Comparison of ENCODE assay signal across 13 cellular contexts in genomic region chr1:235557495-235557894, GRCh38. TPM values are rescaled to one million over a fixed set of nuclear protein-coding genes. Genes with fewer than 3 reads are reported as not detected.
A peak's percentile ranks its signal among the peaks of the same experiment; 100 is the strongest.
DNase-seq lines count a peak whose midpoint lies in the region; ATAC-seq and TF ChIP-seq lines count a peak whose summit lies in the region.
"Had no signal": no experiment of that assay in that cellular context is flagged by ENCODE, and none has a peak within 500 bp of the region (broad histone marks: within the 10 kb centered on the region; RNA-seq: fewer than 3 reads in every experiment).

No MANE protein-coding gene starts in this region.

- H3K36me3 Mint-ChIP-seq in MCF 10A (ENCODE audit: insufficient read depth, unreplicated experiment), result no peaks in the 10 kb centered on the region
- H3K36me3 Mint-ChIP-seq in activated T-helper 17 cell treated with anti-CD3 and anti-CD28 coated beads, Interleukin-2, amount 50 U/mL, for 72 hours (ENCODE audit: low read depth), result no peaks in the 10 kb centered on the region
- H3K36me3 Mint-ChIP-seq in T-helper 2 cell treated with Interferon-gamma antibody and Interleukin-4, amounts not matched to agents 5 μg/mL and 100 μg/mL, for 36 hours (ENCODE audit: low read depth), result no peaks in the 10 kb centered on the region

- POLR2A ChIA-PET in MCF 10A (lab: Yijun Ruan, JAX), result interaction anchor here (1.3 kb wide), 1 partner anchor 52 kb away, joined by 3 read pairs; no protein-coding TSS in a partner anchor

- H3K4me3 ChIP-seq in breast epithelium, result no peak overlapping the region
- H3K4me3 ChIP-seq: BLaER1, thoracic aorta had no signal

- H3K9me3 Mint-ChIP-seq in MCF 10A (ENCODE audit: unreplicated experiment), result no peaks in the 10 kb centered on the region
- H3K9me3 Mint-ChIP-seq in activated T-helper 17 cell treated with anti-CD3 and anti-CD28 coated beads, Interleukin-2, amount 50 U/mL, for 72 hours, result no peaks in the 10 kb centered on the region
- peaks cover 4% of the 10 kb centered on the region for H3K9me3 Mint-ChIP-seq in T-helper 2 cell treated with Interferon-gamma antibody and Interleukin-4, amounts not matched to agents 5 μg/mL and 100 μg/mL, for 36 hours

- H3K36me3 ChIP-seq in breast epithelium, result no peaks in the 10 kb centered on the region
- H3K36me3 ChIP-seq: BLaER1, thoracic aorta had no signal

- TF ChIP-seq CTCF in MCF 10A (IDR thresholded peaks at IDR 0.05; ENCODE audit: unreplicated experiment) (peak; percentile 13), breast epithelium (IDR thresholded peaks at IDR 0.05) (no peak)

- no peaks in the 10 kb centered on the region for H3K27me3 ChIP-seq in breast epithelium
- H3K27me3 ChIP-seq: BLaER1 had no signal

- no peak for TF ChIP-seq POLR2A in breast epithelium (IDR thresholded peaks at IDR 0.05)

- no peak for ATAC-seq in activated T-helper 17 cell treated with anti-CD3 and anti-CD28 coated beads, Interleukin-2, amount 50 U/mL, for 72 hours (replicated peaks)
- ATAC-seq: left ventricle myocardium superior had no signal

- no peaks in the 10 kb centered on the region for H3K4me1 Mint-ChIP-seq in MCF 10A (ENCODE audit: insufficient read depth, unreplicated experiment)
- no peaks in the 10 kb centered on the region for H3K4me1 Mint-ChIP-seq in activated T-helper 17 cell treated with anti-CD3 and anti-CD28 coated beads, Interleukin-2, amount 50 U/mL, for 72 hours
- H3K4me1 Mint-ChIP-seq in T-helper 2 cell treated with Interferon-gamma antibody and Interleukin-4, amounts not matched to agents 5 μg/mL and 100 μg/mL, for 36 hours (ENCODE audit: low read depth), result no peaks in the 10 kb centered on the region

- CTCF ChIA-PET in MCF 10A (lab: Yijun Ruan, JAX), result interaction anchor here (0.5 to 1.7 kb wide), 11 partner anchors 13 to 1819 kb away, joined by 3 to 6 read pairs (median 3); no protein-coding TSS in a partner anchor

- intact Hi-C loops in MCF 10A (cut with micrococcal nuclease) (no loop called here), breast epithelium (cut with DNase I; ENCODE audit: low total_unique reads) (no loop called here)

- H3K27ac Mint-ChIP-seq in MCF 10A (ENCODE audit: low read depth, unreplicated experiment), result no peak overlapping the region
- H3K27ac Mint-ChIP-seq in activated T-helper 17 cell treated with anti-CD3 and anti-CD28 coated beads, Interleukin-2, amount 50 U/mL, for 72 hours, result no peak overlapping the region
- H3K27ac Mint-ChIP-seq in T-helper 2 cell treated with Interferon-gamma antibody and Interleukin-4, amounts not matched to agents 5 μg/mL and 100 μg/mL, for 36 hours, result no peak overlapping the region

- no peaks in the 10 kb centered on the region for H3K4me1 ChIP-seq in breast epithelium
- H3K4me1 ChIP-seq: BLaER1 had no signal

- H3K4me3 Mint-ChIP-seq in MCF 10A (ENCODE audit: unreplicated experiment), result no peak overlapping the region
- H3K4me3 Mint-ChIP-seq in activated T-helper 17 cell treated with anti-CD3 and anti-CD28 coated beads, Interleukin-2, amount 50 U/mL, for 72 hours, result no peak overlapping the region
- no peak overlapping the region for H3K4me3 Mint-ChIP-seq in T-helper 2 cell treated with Interferon-gamma antibody and Interleukin-4, amounts not matched to agents 5 μg/mL and 100 μg/mL, for 36 hours

- no peaks in the 10 kb centered on the region for H3K27me3 Mint-ChIP-seq in MCF 10A (ENCODE audit: insufficient read depth, unreplicated experiment)
- H3K27me3 Mint-ChIP-seq in activated T-helper 17 cell treated with anti-CD3 and anti-CD28 coated beads, Interleukin-2, amount 50 U/mL, for 72 hours, result no peaks in the 10 kb centered on the region
- H3K27me3 Mint-ChIP-seq in T-helper 2 cell treated with Interferon-gamma antibody and Interleukin-4, amounts not matched to agents 5 μg/mL and 100 μg/mL, for 36 hours (ENCODE audit: low read depth), result peaks cover 6% of the 10 kb centered on the region

- peaks cover 0 to 4% of the 10 kb centered on the region in 2 donors for H3K9me3 ChIP-seq in breast epithelium
- H3K9me3 ChIP-seq: thoracic aorta had no signal

- BruUV-seq in MCF 10A (replicated peaks; lab: Mats Ljungman, UMichigan), result no TSS peak

- no peak overlapping the region for H3K27ac ChIP-seq in breast epithelium
- H3K27ac ChIP-seq: BLaER1, thoracic aorta had no signal

- peak; percentile 36 for DNase-seq in MCF 10A (ENCODE audit: unreplicated experiment)
- DNase-seq in breast epithelium (ENCODE audit: low spot score in 2 of 2), result no peak
- peak; percentile 44 for DNase-seq in NCI-H69 (lab: John Stamatoyannopoulos, UW)
- DNase-seq in dermis blood vessel endothelial cell, result peak; percentile 4
- DNase-seq in stimulated activated CD8-positive, alpha-beta memory T cell treated with anti-CD3 and anti-CD28 coated beads, Interleukin-4, amount 100 ng/mL, for 48 hours, result peak; percentile 52
- DNase-seq in Kasumi-1 (lab: John Stamatoyannopoulos, UW), result no peak
- no peak for DNase-seq in T-helper 2 cell treated with Interferon-gamma antibody and Interleukin-4, amounts not matched to agents 5 μg/mL and 100 μg/mL, for 36 hours (ENCODE audit: low spot score)
- DNase-seq: left ventricle myocardium superior, NCI-H187 treated with DMSO at 0.1 percent for 48 hours, occipital lobe had no signal

RNA-seq across cellular contexts. Expression of gene B3GALNT2, which starts 53.2 kb away (rescaled TPM):
- total RNA-seq in MCF 10A (2022) (82.4 and 88.4 TPM in 2 replicates), breast epithelium (10 to 100 TPM; 21.4 to 34.8 (median 25.9) TPM), dermis blood vessel endothelial cell (53.3 and 57.9 TPM in 2 replicates)
- total RNA-seq in activated T-helper 17 cell treated with anti-CD3 and anti-CD28 coated beads, Interleukin-2, amount 50 U/mL, for 72 hours, result 10 to 100 TPM in 1 of 2 donors, 1 to 10 TPM in 1; 9.4 to 18.1 TPM

Comparison
In these comparisons a context has a peak if more than half of its experiments do, and no peak if none do; other contexts are left out.
1. DNase-seq: peak in MCF 10A (single experiment), NCI-H69 (single experiment), dermis blood vessel endothelial cell (single experiment) and stimulated activated CD8-positive, alpha-beta memory T cell treated with anti-CD3 and anti-CD28 coated beads, Interleukin-4, amount 100 ng/mL, for 48 hours (single experiment); none in breast epithelium (0 of 2), Kasumi-1 (0 of 2) and T-helper 2 cell treated with Interferon-gamma antibody and Interleukin-4, amounts not matched to agents 5 μg/mL and 100 μg/mL, for 36 hours (single experiment).